2 cellular contexts compared by ENCODE assay signal in genomic region chr4:17850295-17850694, GRCh38. TPM values are rescaled to one million over a fixed set of nuclear protein-coding genes. Genes with fewer than 3 reads are reported as not detected.
"Had no signal": no experiment of that assay in that cellular context is flagged by ENCODE, and none has a peak within 500 bp of the region (broad histone marks: within the 10 kb centered on the region; RNA-seq: fewer than 3 reads in every experiment).

No MANE protein-coding gene starts in this region.

RNA-seq across cellular contexts. Expression of gene NCAPG, which starts 39.5 kb away (rescaled TPM):
- total RNA-seq: ascending aorta had no signal
- polyA plus RNA-seq: aorta had no signal
